ENCODE assay signal across 8 cellular contexts in the genomic region with DNA sequence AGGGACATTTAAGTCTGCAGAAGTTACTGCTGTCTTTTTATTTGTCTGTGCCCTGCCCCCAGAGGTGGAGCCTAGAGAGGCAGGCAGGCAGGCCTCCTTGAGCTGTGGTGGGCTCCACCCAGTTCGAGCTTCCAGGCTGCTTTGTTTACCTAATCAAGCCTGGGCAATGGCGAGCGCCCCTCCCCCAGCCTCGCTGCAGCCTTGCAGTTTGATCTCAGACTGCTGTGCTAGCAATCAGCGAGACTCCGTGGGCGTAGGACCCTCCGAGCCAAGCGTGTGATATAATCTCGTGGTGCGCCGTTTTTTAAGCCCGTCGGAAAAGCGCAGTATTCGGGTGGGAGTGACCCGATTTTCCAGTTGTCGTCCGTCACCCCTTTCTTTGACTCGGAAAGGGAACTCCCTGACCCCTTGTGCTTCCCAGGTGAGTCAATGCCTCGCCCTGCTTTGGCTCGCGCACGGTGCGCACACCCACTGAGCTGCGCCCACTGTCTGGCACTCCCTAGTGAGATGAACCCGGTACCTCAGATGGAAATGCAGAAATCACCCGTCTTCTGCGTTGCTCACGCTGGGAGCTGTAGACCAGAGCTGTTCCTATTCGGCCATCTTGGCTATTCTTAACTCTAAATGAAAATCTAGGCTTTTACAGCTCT.
A peak's percentile ranks its signal among the peaks of the same experiment; 100 is the strongest.
DNase-seq lines count a peak whose midpoint lies in the region; ATAC-seq, FAIRE-seq and TF ChIP-seq lines count a peak whose summit lies in the region.
"Not testable (repeated sequence)": the region's sequence is repeated elsewhere in the genome, so short reads cannot be mapped to it uniquely, and the experiment has no call there.

No MANE protein-coding gene starts in this region.

- H3K27ac Mint-ChIP-seq in WTC11, nephron progenitor cell: not testable (repeated sequence)

- 30% methylated on average over 24 of the region's 31 CpGs for WGBS in A549 (ENCODE audit: missing lambda C conversion rate)

- not testable (repeated sequence) for FAIRE-seq in A549 (lab: Jason Lieb, UNC)

- DNase-seq in A549 (ENCODE audit: low read depth in 1 of 2, low spot score in 1 of 2); HCT116 (ENCODE audit: low read depth, low spot score); NT2/D1 (ENCODE audit: low read depth, low spot score); fibroblast of villous mesenchyme (ENCODE audit: low read depth): not testable (repeated sequence)
- peak; percentile 35 for DNase-seq in ELF-1 (ENCODE audit: low read depth, low spot score)
- peak; percentile 56 for DNase-seq in NCI-H510A treated with DMSO at 0.1 percent for 48 hours (lab: John Stamatoyannopoulos, UW)
- DNase-seq in WTC11 (ENCODE audit: low spot score), result peak; percentile 71
- peak; percentile 2 for DNase-seq in nephron progenitor cell

- H3K4me1 ChIP-seq in A549; HCT116 (ENCODE audit: control insufficient read depth in 1 of 2, insufficient read depth in 2 of 2, low read length in 2 of 2); NT2/D1 (ENCODE audit: insufficient read depth, insufficient read length): not testable (repeated sequence)

- ATAC-seq in A549, WTC11: not testable (repeated sequence)
- ATAC-seq in HCT116, result 0 out of 2 replicates have a peak, but pooled peaks have one; percentile 25

- H3K9me2 ChIP-seq in HCT116 (ENCODE audit: insufficient read depth), result not testable (repeated sequence)

- intact Hi-C loops in HCT116 (cut with micrococcal nuclease), result not testable (repeated sequence)

- RAD21 ChIA-PET in HCT116 (lab: Charles Lee; ENCODE audit: low non-redundant PET in 1 of 2, low total read pairs in 2 of 2, uncharacterized antibody in 2 of 2, unreplicated experiment in 2 of 2), result not testable (repeated sequence)

- H3K9ac ChIP-seq in HCT116 (ENCODE audit: low read length), result peak overlapping the region; percentile 53
- H3K9ac ChIP-seq in NT2/D1 (ENCODE audit: insufficient read length, low read depth), result not testable (repeated sequence)

- H3K9me3 ChIP-seq in A549; HCT116 (ENCODE audit: control insufficient read depth in 1 of 2, insufficient read depth in 1 of 2, low read depth in 1 of 2, low read length in 2 of 2): not testable (repeated sequence)
- peaks cover 15% of the 10 kb centered on the region; the same call in 1 of the 2 replicates for H3K9me3 ChIP-seq in NT2/D1 (ENCODE audit: insufficient read depth, low read length)

- peak overlapping the region; percentile 71 for H3K4me3 Mint-ChIP-seq in WTC11
- H3K4me3 Mint-ChIP-seq in nephron progenitor cell, result not testable (repeated sequence)

- H3K9me3 Mint-ChIP-seq in WTC11 (peaks cover 26% of the 10 kb centered on the region), nephron progenitor cell (peaks cover 38% of the 10 kb centered on the region)

- TF ChIP-seq POLR2A in A549 (IDR thresholded peaks at IDR 0.05; ENCODE audit: low read length); HCT116 (IDR thresholded peaks at IDR 0.05; ENCODE audit: borderline replicate concordance, extremely low read depth, insufficient read depth, insufficient read length): not testable (repeated sequence)

- TF ChIP-seq RAD21 in A549 (conservative IDR thresholded peaks at IDR 0.05 in 1 of 2, IDR thresholded peaks at IDR 0.05 in 1 of 2); HCT116 (IDR thresholded peaks at IDR 0.05; ENCODE audit: low read depth): not testable (repeated sequence)

- H3K27me3 Mint-ChIP-seq in WTC11 (ENCODE audit: low read depth), result peaks cover 14% of the 10 kb centered on the region
- not testable (repeated sequence) for H3K27me3 Mint-ChIP-seq in nephron progenitor cell (ENCODE audit: low read depth, poor library complexity)

- H3K79me2 ChIP-seq in HCT116 (ENCODE audit: insufficient read depth, low read length), result not testable (repeated sequence)

- POLR2A ChIA-PET in A549 (lab: Yijun Ruan, JAX); WTC11 (lab: Charles Lee): not testable (repeated sequence)
- POLR2A ChIA-PET in HCT116 (lab: Charles Lee), result interaction anchor here (1.5 kb wide), 1 partner anchor 13 kb away, joined by 3 read pairs; no protein-coding TSS in a partner anchor

- not testable (repeated sequence) for TF ChIP-seq EP300 in A549 (IDR thresholded peaks at IDR 0.05)

- H4K20me1 ChIP-seq in HCT116 (ENCODE audit: insufficient read depth), result not testable (repeated sequence)

- peak overlapping the region; percentile 57 for H2AFZ ChIP-seq in HCT116 (ENCODE audit: low read depth, low read length, poor library complexity, severe bottlenecking)

- H3K4me3 ChIP-seq in A549 (peak overlapping the region; percentile 27; the same call in 2 of the 3 replicates), HCT116 (replicated peaks in 1 of 2; ENCODE audit: low read depth in 1 of 2, low read length in 2 of 2) (peak overlapping the region; percentile 29 to 51), NT2/D1 (ENCODE audit: insufficient read length, low read depth) (peak overlapping the region; percentile 30), fibroblast of villous mesenchyme (ENCODE audit: low read depth, low read length) (peak overlapping the region; percentile 47)

- peaks cover 14% of the 10 kb centered on the region for H3K4me1 Mint-ChIP-seq in WTC11
- not testable (repeated sequence) for H3K4me1 Mint-ChIP-seq in nephron progenitor cell

- not testable (repeated sequence) for H3K27ac ChIP-seq in A549
- H3K27ac ChIP-seq in HCT116 (ENCODE audit: low read depth, low read length), result peak overlapping the region; percentile 44; the same call in 1 of the 2 replicates

- H3K4me2 ChIP-seq in A549 (peak overlapping the region; percentile 50), HCT116 (ENCODE audit: low read length) (peak overlapping the region; percentile 73)

- not testable (repeated sequence) for H3K36me3 ChIP-seq in HCT116 (ENCODE audit: control insufficient read depth in 1 of 2, insufficient read depth in 2 of 2, low read length in 2 of 2); NT2/D1 (ENCODE audit: insufficient read depth, insufficient read length, low read length)

- BruUV-seq in HCT116 (replicated peaks; lab: Mats Ljungman, UMichigan), result not testable (repeated sequence)

- peaks cover 20% of the 10 kb centered on the region for H3K36me3 Mint-ChIP-seq in WTC11
- not testable (repeated sequence) for H3K36me3 Mint-ChIP-seq in nephron progenitor cell (ENCODE audit: low read depth)

- CTCF ChIA-PET in A549 (lab: Yijun Ruan, JAX), result interaction anchor here (0.7 kb wide), 1 partner anchor 16 kb away, joined by 3 read pairs; no protein-coding TSS in a partner anchor
- CTCF ChIA-PET in HCT116 (lab: Charles Lee); WTC11 (lab: Charles Lee): not testable (repeated sequence)

- H3K27me3 ChIP-seq in HCT116 (ENCODE audit: insufficient read depth, low read length); NT2/D1 (ENCODE audit: insufficient read depth, insufficient read length): not testable (repeated sequence)

- TF ChIP-seq CTCF in A549 (IDR thresholded peaks at IDR 0.05); HCT116 (IDR thresholded peaks at IDR 0.05 in 2 of 3, conservative IDR thresholded peaks at IDR 0.05 in 1 of 3; ENCODE audit: borderline replicate concordance in 1 of 3, insufficient read depth in 1 of 3, low read depth in 2 of 3, low read length in 2 of 3); WTC11 (IDR thresholded peaks at IDR 0.05); fibroblast of villous mesenchyme (IDR thresholded peaks at IDR 0.05; ENCODE audit: insufficient read depth, low read depth, low read length); nephron progenitor cell (IDR thresholded peaks at IDR 0.05): not testable (repeated sequence)

TF ChIP-seq in HCT116, 20 proteins besides CTCF, POLR2A, EP300 and RAD21:
- peak; percentile 19; the same call in 1 of the 2 replicates for TF ChIP-seq SP1 (IDR thresholded peaks at IDR 0.05; ENCODE audit: low read depth)
